Comparison of ENCODE assay signal across 1 cellular context in genomic region chr19:9070066-9070465, GRCh38.
TF ChIP-seq lines count a peak whose summit lies in the region.

No MANE protein-coding gene starts in this region.

TF ChIP-seq in GM23338, 12 proteins besides CTCF, POLR2A, EP300 and RAD21:
- no peak for TF ChIP-seq POLR2AphosphoS5 (IDR thresholded peaks at IDR 0.05; ENCODE audit: low read depth)
